ENCODE assay signal across 8 cellular contexts in the genomic region with DNA sequence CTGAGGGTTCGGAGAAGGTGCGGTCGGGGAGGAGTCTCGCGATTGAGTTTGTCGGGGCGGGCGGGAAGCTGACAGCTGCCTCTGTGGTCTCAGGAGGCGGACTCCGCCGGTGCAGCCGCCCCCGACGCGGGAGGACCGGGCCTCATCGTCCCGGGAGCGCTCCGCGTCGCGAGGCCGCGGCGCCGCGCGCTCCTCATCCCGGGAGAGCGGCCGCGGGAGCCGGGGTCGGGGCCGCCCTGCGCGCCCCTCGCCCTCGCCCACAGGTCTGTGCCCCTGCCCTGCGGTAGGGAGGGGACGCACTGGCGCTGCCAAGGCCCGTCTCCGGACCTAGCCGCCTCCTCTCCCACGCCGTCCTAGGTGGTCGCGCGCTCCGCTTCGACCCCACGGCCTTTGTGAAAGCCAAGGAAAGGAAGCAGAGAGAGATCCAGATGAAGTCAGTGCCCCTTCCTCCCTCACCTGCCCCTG. TPM values are rescaled to one million over a fixed set of nuclear protein-coding genes. Genes with fewer than 3 reads are reported as not detected.
DNase-seq lines count a peak whose midpoint lies in the region; ATAC-seq and TF ChIP-seq lines count a peak whose summit lies in the region.

No MANE protein-coding gene starts in this region.

- H3K9me3 Mint-ChIP-seq in T-helper 2 cell treated with Interferon-gamma antibody and Interleukin-4, amounts not matched to agents 5 μg/mL and 100 μg/mL, for 36 hours: no peaks in the 10 kb centered on the region

- peaks cover 15% of the 10 kb centered on the region for H3K27me3 Mint-ChIP-seq in T-helper 2 cell treated with Interferon-gamma antibody and Interleukin-4, amounts not matched to agents 5 μg/mL and 100 μg/mL, for 36 hours (ENCODE audit: low read depth)

- H3K27ac ChIP-seq in coronary artery (peak overlapping the region in 1 of 2 donors; percentile 51), tibial artery (peak overlapping the region; percentile 31 to 54)

- ATAC-seq in GM19397 (IDR thresholded peaks at IDR 0.05; ENCODE audit: unreplicated experiment) (peak; percentile 17), HG03139 (IDR thresholded peaks at IDR 0.05; ENCODE audit: unreplicated experiment) (no peak)

- DNase-seq in T-helper 2 cell treated with Interferon-gamma antibody and Interleukin-4, amounts not matched to agents 5 μg/mL and 100 μg/mL, for 36 hours (ENCODE audit: low spot score): peak; percentile 27
- DNase-seq in coronary artery (ENCODE audit: low spot score) (no peak), tibial artery (no peak), NCI-H2081 treated with DMSO at 0.1 percent for 48 hours (lab: John Stamatoyannopoulos, UW) (no peak), amygdala (lab: John Stamatoyannopoulos, UW) (no peak)

- H3K9me3 ChIP-seq in mononuclear cell (ENCODE audit: low read depth, low read length): no peaks in the 10 kb centered on the region
- H3K9me3 ChIP-seq in tibial artery: no peaks in the 10 kb centered on the region

- H3K4me1 ChIP-seq in mononuclear cell (ENCODE audit: insufficient read depth, low read length): peaks cover 26% of the 10 kb centered on the region
- H3K4me1 ChIP-seq in tibial artery: peaks cover 0 to 28% (median 22%) of the 10 kb centered on the region in 4 donors

- peaks cover 15% of the 10 kb centered on the region for H3K4me1 Mint-ChIP-seq in T-helper 2 cell treated with Interferon-gamma antibody and Interleukin-4, amounts not matched to agents 5 μg/mL and 100 μg/mL, for 36 hours (ENCODE audit: low read depth)

- peaks cover 8% of the 10 kb centered on the region for H3K36me3 Mint-ChIP-seq in T-helper 2 cell treated with Interferon-gamma antibody and Interleukin-4, amounts not matched to agents 5 μg/mL and 100 μg/mL, for 36 hours (ENCODE audit: low read depth)

- H3K27ac Mint-ChIP-seq in T-helper 2 cell treated with Interferon-gamma antibody and Interleukin-4, amounts not matched to agents 5 μg/mL and 100 μg/mL, for 36 hours: peak overlapping the region; percentile 71

- peak overlapping the region; percentile 90 for H3K4me3 Mint-ChIP-seq in T-helper 2 cell treated with Interferon-gamma antibody and Interleukin-4, amounts not matched to agents 5 μg/mL and 100 μg/mL, for 36 hours

- no peak for TF ChIP-seq CTCF in coronary artery (IDR thresholded peaks at IDR 0.05)
- no peak for TF ChIP-seq CTCF in tibial artery (IDR thresholded peaks at IDR 0.05)

- intact Hi-C loops in tibial artery (cut with DNase I; ENCODE audit: low total_unique reads): loop anchor here (10.0 kb wide), 1 partner anchor 131 kb away; the partner anchor contains the start of gene IRF2BP1

- H3K36me3 ChIP-seq in tibial artery: peaks cover 0 to 3% (median 0%) of the 10 kb centered on the region in 3 donors

- H3K4me3 ChIP-seq in coronary artery (peak overlapping the region; percentile 81), mononuclear cell (ENCODE audit: low read length) (peak overlapping the region; percentile 60), tibial artery (peak overlapping the region; percentile 60 to 69)

- H3K27me3 ChIP-seq in mononuclear cell (ENCODE audit: insufficient read depth, low read length) (peaks cover 15% of the 10 kb centered on the region), tibial artery (peaks cover 0 to 10% of the 10 kb centered on the region in 2 donors)

RNA-seq across cellular contexts. Expression of gene PGLYRP1, which starts 6.9 kb away (rescaled TPM):
- not detected for total RNA-seq in mononuclear cell

RNA-seq across cellular contexts. Expression of gene CCDC61, which starts 20.7 kb away (rescaled TPM):
- total RNA-seq in mononuclear cell: 0.94 TPM

RNA-seq across cellular contexts. Expression of gene IGFL4, which starts 24.8 kb away (rescaled TPM):
- total RNA-seq in mononuclear cell: 0.10 TPM

RNA-seq across cellular contexts. Expression of gene NOVA2, which starts 42.3 kb away (rescaled TPM):
- total RNA-seq in mononuclear cell: under 0.01 TPM
